8 cellular contexts compared by ENCODE assay signal in the genomic region with DNA sequence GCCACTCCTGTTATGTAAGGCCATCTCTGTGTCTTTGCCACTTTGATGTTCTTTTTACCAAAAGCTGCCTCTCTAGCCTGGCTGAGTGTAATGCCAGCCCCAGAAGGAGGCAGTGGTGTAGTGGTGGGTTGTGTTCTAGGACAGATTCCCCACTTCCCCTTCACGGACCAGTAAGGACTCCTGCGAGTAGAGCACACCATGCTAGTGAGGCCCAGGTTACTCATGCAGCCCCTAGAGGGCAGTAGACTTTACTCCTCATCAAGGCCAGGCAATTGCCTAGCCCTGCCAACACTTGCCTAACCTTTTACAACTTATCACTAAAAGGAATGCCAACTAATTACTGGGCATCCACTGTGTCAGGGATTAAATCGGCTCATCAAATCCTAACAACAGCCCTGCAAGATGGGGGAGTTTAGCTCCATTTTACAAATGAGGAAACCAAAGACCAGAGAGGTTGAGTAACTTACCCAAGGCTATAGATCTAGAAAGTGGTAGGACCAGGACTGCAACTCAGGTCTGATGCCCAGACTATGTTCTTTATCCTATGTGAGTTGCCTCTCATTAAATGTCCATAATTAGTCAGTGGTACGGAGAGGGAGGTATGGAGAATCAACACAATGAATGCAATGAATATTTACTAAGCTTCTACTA.
A peak's percentile ranks its signal among the peaks of the same experiment; 100 is the strongest.
DNase-seq lines count a peak whose midpoint lies in the region; ATAC-seq, FAIRE-seq and TF ChIP-seq lines count a peak whose summit lies in the region.

No MANE protein-coding gene starts in this region.

- dilution Hi-C loops in endothelial cell of umbilical vein (cut with MboI; ENCODE audit: extremely low pct_ligation_motif_present, low sequenced_read_pairs) = no loop called here

- peak; percentile 52 for FAIRE-seq in endothelial cell of umbilical vein (lab: Jason Lieb, UNC)

- H3K9me1 ChIP-seq in endothelial cell of umbilical vein (replicated peaks; ENCODE audit: control insufficient read depth, extremely low read depth, insufficient read depth, low read length) = no peaks in the 10 kb centered on the region

- POLR2A ChIA-PET in endothelial cell of umbilical vein (lab: Charles Lee) = no interaction called here

- H3K9ac ChIP-seq in endothelial cell of umbilical vein (replicated peaks; ENCODE audit: extremely low read depth, insufficient read depth, low read length) = no peak overlapping the region

- CTCF ChIA-PET in endothelial cell of umbilical vein (lab: Charles Lee) = interaction anchor here (1.0 to 2.6 kb wide), 4 partner anchors 26 to 50 kb away, joined by 3 to 12 read pairs (median 4); no protein-coding TSS in a partner anchor

- H3K79me2 ChIP-seq in endothelial cell of umbilical vein (ENCODE audit: control insufficient read depth, insufficient read depth, low read length) = no peaks in the 10 kb centered on the region

- TF ChIP-seq POLR2A in endothelial cell of umbilical vein (IDR thresholded peaks at IDR 0.05; ENCODE audit: low read depth, low read length) (no peak), gastrocnemius medialis (IDR thresholded peaks at IDR 0.05) (no peak), uterus (IDR thresholded peaks at IDR 0.05) (no peak)

- peak; percentile 90 for ATAC-seq in GM19035 (IDR thresholded peaks at IDR 0.05; ENCODE audit: unreplicated experiment)
- ATAC-seq in HG03354 (IDR thresholded peaks at IDR 0.05; ENCODE audit: poor library complexity, severe bottlenecking, unreplicated experiment) = peak; percentile 86
- ATAC-seq in RWPE2 (ENCODE audit: low read depth) = no peak
- ATAC-seq in gastrocnemius medialis = peak in 1 of 2 donors; percentile 44

- H3K4me1 ChIP-seq in RWPE2 (ENCODE audit: insufficient read depth, poor library complexity, severe bottlenecking) (no peaks in the 10 kb centered on the region), endothelial cell of umbilical vein (ENCODE audit: control insufficient read depth, extremely low read depth, insufficient read depth, low read length) (peaks cover 6% of the 10 kb centered on the region), gastrocnemius medialis (no peaks in the 10 kb centered on the region), uterus (no peaks in the 10 kb centered on the region)

- H3K27me3 ChIP-seq in RWPE2 (ENCODE audit: insufficient read depth, poor library complexity, severe bottlenecking) (no peaks in the 10 kb centered on the region), endothelial cell of umbilical vein (ENCODE audit: control insufficient read depth in 2 of 2, insufficient read depth in 2 of 2, low read length in 2 of 2) (no peaks in the 10 kb centered on the region), gastrocnemius medialis (peaks cover 0 to 3% (median 0%) of the 10 kb centered on the region in 3 donors), uterus (no peaks in the 10 kb centered on the region)

- TF ChIP-seq CTCF in RWPE2 (IDR thresholded peaks at IDR 0.05; ENCODE audit: poor library complexity, severe bottlenecking) = peak; percentile 42
- TF ChIP-seq CTCF in endothelial cell of umbilical vein (IDR thresholded peaks at IDR 0.05; ENCODE audit: extremely low read depth in 1 of 2, insufficient read depth in 1 of 2, low read depth in 1 of 2, low read length in 2 of 2) = peak; percentile 44 to 61
- TF ChIP-seq CTCF in gastrocnemius medialis (IDR thresholded peaks at IDR 0.05 in 4 of 5, conservative IDR thresholded peaks at IDR 0.05 in 1 of 5) = peak in 3 of 5 experiments; percentile 3 to 56 (median 25)
- peak in 1 of 4 experiments; percentile 9 for TF ChIP-seq CTCF in uterus (IDR thresholded peaks at IDR 0.05)

- no peak overlapping the region for H3K4me2 ChIP-seq in endothelial cell of umbilical vein (ENCODE audit: insufficient read depth, low read length)

- H3K9me3 ChIP-seq in RWPE2 (ENCODE audit: severe bottlenecking) (no peaks in the 10 kb centered on the region), endothelial cell of umbilical vein (replicated peaks; ENCODE audit: control insufficient read depth, insufficient read depth, low read length) (no peaks in the 10 kb centered on the region), gastrocnemius medialis (no peaks in the 10 kb centered on the region), uterus (no peaks in the 10 kb centered on the region)

- H2AFZ ChIP-seq in endothelial cell of umbilical vein (ENCODE audit: low read depth, low read length) = no peak overlapping the region

- DNase-seq in COLO668 (lab: John Stamatoyannopoulos, UW; ENCODE audit: unreplicated experiment) = peak; percentile 16
- DNase-seq in RWPE2 (ENCODE audit: low spot score) = no peak
- DNase-seq in endothelial cell of umbilical vein (ENCODE audit: low read depth, low spot score) = peak; percentile 11
- no peak for DNase-seq in gastrocnemius medialis
- no peak for DNase-seq in posterior cingulate gyrus
- no peak for DNase-seq in uterus

- no peak overlapping the region for H3K4me3 ChIP-seq in RWPE2 (ENCODE audit: severe bottlenecking)
- no peak overlapping the region for H3K4me3 ChIP-seq in endothelial cell of umbilical vein (replicated peaks in 1 of 3; ENCODE audit: insufficient read depth in 1 of 3, low read depth in 1 of 3, low read length in 3 of 3)
- H3K4me3 ChIP-seq in gastrocnemius medialis = no peak overlapping the region
- no peak overlapping the region for H3K4me3 ChIP-seq in uterus

- in situ Hi-C loops in gastrocnemius medialis (cut with MboI; ENCODE audit: low sequenced_read_pairs in 4 of 4) = no loop called here

- no TSS peak for BruUV-seq in endothelial cell of umbilical vein (replicated peaks; lab: Mats Ljungman, UMichigan)

- H4K20me1 ChIP-seq in endothelial cell of umbilical vein (replicated peaks; ENCODE audit: control insufficient read depth, extremely low read depth, insufficient read depth, low read length) = no peaks in the 10 kb centered on the region

- no peaks in the 10 kb centered on the region for H3K36me3 ChIP-seq in RWPE2 (ENCODE audit: low read depth)
- H3K36me3 ChIP-seq in endothelial cell of umbilical vein (ENCODE audit: control insufficient read depth in 2 of 2, extremely low read depth in 1 of 2, insufficient read depth in 2 of 2, low read length in 2 of 2) = no peaks in the 10 kb centered on the region
- H3K36me3 ChIP-seq in gastrocnemius medialis = no peaks in the 10 kb centered on the region
- no peaks in the 10 kb centered on the region for H3K36me3 ChIP-seq in uterus

- H3K27ac ChIP-seq in RWPE2 (ENCODE audit: poor library complexity, severe bottlenecking) (no peak overlapping the region), endothelial cell of umbilical vein (ENCODE audit: insufficient read depth, low read depth, low read length) (no peak overlapping the region), gastrocnemius medialis (no peak overlapping the region), uterus (no peak overlapping the region)

- intact Hi-C loops in endothelial cell of umbilical vein (cut with micrococcal nuclease) (loop anchor here (2.0 kb wide), 1 partner anchor 48 kb away; no protein-coding TSS in a partner anchor), gastrocnemius medialis (cut with DNase I; ENCODE audit: low total_unique reads) (no loop called here), posterior cingulate gyrus (cut with DNase I) (no loop called here), uterus (cut with DNase I; ENCODE audit: low total_unique reads) (no loop called here)

TF ChIP-seq in endothelial cell of umbilical vein, 7 proteins besides CTCF, POLR2A, EP300 and RAD21:
- TF ChIP-seq, protein P1, sequence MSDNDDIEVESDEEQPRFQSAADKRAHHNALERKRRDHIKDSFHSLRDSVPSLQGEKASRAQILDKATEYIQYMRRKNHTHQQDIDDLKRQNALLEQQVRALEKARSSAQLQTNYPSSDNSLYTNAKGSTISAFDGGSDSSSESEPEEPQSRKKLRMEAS (IDR thresholded peaks at IDR 0.05; ENCODE audit: insufficient read depth, insufficient read length) = no peak

Comparison
In these comparisons a context has a peak if more than half of its experiments do, and no peak if none do; other contexts are left out.
1. DNase-seq: peak in COLO668 (single experiment) and endothelial cell of umbilical vein (single experiment); none in RWPE2 (single experiment), gastrocnemius medialis (0 of 2), posterior cingulate gyrus (0 of 10) and uterus (0 of 2).